Comparison of ENCODE assay signal across 1 cellular context in the genomic region with DNA sequence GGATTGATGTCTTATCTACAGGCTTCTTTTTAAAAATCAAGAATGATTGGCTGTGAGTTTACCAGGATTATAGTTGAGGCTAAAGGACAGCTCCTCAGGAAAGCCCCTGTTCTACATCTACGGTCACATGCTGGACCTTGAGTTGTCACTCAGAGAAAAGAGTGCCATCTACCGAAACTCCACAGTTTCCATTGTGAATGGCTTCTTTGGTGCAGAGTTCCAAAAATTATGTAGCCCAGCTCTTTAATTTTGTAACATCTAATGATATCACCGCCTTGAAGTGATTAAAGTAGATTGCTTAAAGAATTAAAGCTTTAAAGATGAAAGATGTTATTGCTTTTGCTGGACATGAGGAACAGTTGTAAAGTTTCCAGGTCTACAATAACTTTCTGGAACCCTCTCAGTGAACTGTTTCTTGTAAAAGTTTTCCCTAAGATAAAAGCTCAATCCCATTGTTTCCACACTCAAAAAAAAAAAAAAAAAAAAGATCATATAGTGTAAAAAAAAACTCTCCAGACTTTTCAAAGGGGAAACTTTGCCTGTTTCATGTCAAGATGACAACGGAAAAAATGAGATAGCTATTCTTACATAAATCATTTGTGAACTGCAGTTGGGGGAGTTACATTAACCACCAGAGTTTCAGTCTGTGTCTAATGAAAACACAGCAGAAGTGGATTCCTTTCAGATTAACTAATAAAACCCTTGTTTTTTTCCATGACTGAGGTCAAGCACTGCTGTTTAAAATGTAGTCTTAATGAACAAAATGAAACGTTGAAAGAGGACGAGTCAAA.
A peak's percentile ranks its signal among the peaks of the same experiment; 100 is the strongest.
TF ChIP-seq lines count a peak whose summit lies in the region.

No MANE protein-coding gene starts in this region.

TF ChIP-seq in SK-N-SH, 30 proteins besides CTCF, POLR2A, EP300 and RAD21 (continued from another document):
- TF ChIP-seq, protein P1, sequence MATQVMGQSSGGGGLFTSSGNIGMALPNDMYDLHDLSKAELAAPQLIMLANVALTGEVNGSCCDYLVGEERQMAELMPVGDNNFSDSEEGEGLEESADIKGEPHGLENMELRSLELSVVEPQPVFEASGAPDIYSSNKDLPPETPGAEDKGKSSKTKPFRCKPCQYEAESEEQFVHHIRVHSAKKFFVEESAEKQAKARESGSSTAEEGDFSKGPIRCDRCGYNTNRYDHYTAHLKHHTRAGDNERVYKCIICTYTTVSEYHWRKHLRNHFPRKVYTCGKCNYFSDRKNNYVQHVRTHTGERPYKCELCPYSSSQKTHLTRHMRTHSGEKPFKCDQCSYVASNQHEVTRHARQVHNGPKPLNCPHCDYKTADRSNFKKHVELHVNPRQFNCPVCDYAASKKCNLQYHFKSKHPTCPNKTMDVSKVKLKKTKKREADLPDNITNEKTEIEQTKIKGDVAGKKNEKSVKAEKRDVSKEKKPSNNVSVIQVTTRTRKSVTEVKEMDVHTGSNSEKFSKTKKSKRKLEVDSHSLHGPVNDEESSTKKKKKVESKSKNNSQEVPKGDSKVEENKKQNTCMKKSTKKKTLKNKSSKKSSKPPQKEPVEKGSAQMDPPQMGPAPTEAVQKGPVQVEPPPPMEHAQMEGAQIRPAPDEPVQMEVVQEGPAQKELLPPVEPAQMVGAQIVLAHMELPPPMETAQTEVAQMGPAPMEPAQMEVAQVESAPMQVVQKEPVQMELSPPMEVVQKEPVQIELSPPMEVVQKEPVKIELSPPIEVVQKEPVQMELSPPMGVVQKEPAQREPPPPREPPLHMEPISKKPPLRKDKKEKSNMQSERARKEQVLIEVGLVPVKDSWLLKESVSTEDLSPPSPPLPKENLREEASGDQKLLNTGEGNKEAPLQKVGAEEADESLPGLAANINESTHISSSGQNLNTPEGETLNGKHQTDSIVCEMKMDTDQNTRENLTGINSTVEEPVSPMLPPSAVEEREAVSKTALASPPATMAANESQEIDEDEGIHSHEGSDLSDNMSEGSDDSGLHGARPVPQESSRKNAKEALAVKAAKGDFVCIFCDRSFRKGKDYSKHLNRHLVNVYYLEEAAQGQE (IDR thresholded peaks at IDR 0.05; ENCODE audit: low read depth, low read length): peak; percentile 44; the same call in 1 of the 2 replicates
- TF ChIP-seq, protein P2, sequence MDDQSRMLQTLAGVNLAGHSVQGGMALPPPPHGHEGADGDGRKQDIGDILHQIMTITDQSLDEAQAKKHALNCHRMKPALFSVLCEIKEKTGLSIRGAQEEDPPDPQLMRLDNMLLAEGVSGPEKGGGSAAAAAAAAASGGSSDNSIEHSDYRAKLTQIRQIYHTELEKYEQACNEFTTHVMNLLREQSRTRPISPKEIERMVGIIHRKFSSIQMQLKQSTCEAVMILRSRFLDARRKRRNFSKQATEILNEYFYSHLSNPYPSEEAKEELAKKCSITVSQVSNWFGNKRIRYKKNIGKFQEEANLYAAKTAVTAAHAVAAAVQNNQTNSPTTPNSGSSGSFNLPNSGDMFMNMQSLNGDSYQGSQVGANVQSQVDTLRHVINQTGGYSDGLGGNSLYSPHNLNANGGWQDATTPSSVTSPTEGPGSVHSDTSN (IDR thresholded peaks at IDR 0.05): peak; percentile 98
- TF ChIP-seq NRF1 (IDR thresholded peaks at IDR 0.05; ENCODE audit: low read depth, low read length) (no peak), JUND (IDR thresholded peaks at IDR 0.05) (peak; percentile 98), TEAD4 (IDR thresholded peaks at IDR 0.05; ENCODE audit: borderline replicate concordance, insufficient read depth) (peak; percentile 97), TCF12 (IDR thresholded peaks at IDR 0.05) (peak; percentile 100), ELF1 (IDR thresholded peaks at IDR 0.05) (0 out of 2 replicates have a peak, but pooled peaks have one; percentile 12), SMC3 (IDR thresholded peaks at IDR 0.05; ENCODE audit: low read depth, low read length) (peak; percentile 39), FOSL2 (IDR thresholded peaks at IDR 0.05; ENCODE audit: borderline replicate concordance, low read depth) (peak; percentile 67), CHD2 (IDR thresholded peaks at IDR 0.05; ENCODE audit: low read length, partially characterized antibody) (no peak), EZH2phosphoT487 (IDR thresholded peaks at IDR 0.05; ENCODE audit: borderline replicate concordance, low read depth) (no peak), TAF1 (IDR thresholded peaks at IDR 0.05; ENCODE audit: borderline replicate concordance, low read depth, low read length) (peak; percentile 27; the same call in 1 of the 2 replicates), MXI1 (IDR thresholded peaks at IDR 0.05; ENCODE audit: low read depth, low read length) (no peak; the same call in 1 of the 2 replicates), MEF2A (IDR thresholded peaks at IDR 0.05; ENCODE audit: borderline replicate concordance, low read depth) (peak; percentile 65; the same call in 1 of the 2 replicates), GABPA (IDR thresholded peaks at IDR 0.05; ENCODE audit: low read depth) (no peak), RCOR1 (IDR thresholded peaks at IDR 0.05; ENCODE audit: low read length) (0 out of 2 replicates have a peak, but pooled peaks have one; percentile 43), YY1 (IDR thresholded peaks at IDR 0.05; ENCODE audit: low read depth) (no peak; the same call in 1 of the 2 replicates), FOXJ3 (CRISPR knock-in tag; IDR thresholded peaks at IDR 0.05) (no peak), FOXM1 (IDR thresholded peaks at IDR 0.05; ENCODE audit: low read depth) (peak; percentile 97)
- TF ChIP-seq, protein P3, sequence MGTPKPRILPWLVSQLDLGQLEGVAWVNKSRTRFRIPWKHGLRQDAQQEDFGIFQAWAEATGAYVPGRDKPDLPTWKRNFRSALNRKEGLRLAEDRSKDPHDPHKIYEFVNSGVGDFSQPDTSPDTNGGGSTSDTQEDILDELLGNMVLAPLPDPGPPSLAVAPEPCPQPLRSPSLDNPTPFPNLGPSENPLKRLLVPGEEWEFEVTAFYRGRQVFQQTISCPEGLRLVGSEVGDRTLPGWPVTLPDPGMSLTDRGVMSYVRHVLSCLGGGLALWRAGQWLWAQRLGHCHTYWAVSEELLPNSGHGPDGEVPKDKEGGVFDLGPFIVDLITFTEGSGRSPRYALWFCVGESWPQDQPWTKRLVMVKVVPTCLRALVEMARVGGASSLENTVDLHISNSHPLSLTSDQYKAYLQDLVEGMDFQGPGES (IDR thresholded peaks at IDR 0.05; ENCODE audit: low read depth, low read length): no peak
- TF ChIP-seq, protein P4, sequence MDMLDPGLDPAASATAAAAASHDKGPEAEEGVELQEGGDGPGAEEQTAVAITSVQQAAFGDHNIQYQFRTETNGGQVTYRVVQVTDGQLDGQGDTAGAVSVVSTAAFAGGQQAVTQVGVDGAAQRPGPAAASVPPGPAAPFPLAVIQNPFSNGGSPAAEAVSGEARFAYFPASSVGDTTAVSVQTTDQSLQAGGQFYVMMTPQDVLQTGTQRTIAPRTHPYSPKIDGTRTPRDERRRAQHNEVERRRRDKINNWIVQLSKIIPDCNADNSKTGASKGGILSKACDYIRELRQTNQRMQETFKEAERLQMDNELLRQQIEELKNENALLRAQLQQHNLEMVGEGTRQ (IDR thresholded peaks at IDR 0.05; ENCODE audit: borderline replicate concordance, low read depth, low read length): 0 out of 2 replicates have a peak, but pooled peaks have one; percentile 11
- TF ChIP-seq, protein P5, sequence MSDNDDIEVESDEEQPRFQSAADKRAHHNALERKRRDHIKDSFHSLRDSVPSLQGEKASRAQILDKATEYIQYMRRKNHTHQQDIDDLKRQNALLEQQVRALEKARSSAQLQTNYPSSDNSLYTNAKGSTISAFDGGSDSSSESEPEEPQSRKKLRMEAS (IDR thresholded peaks at IDR 0.05; ENCODE audit: low read depth): peak; percentile 21; the same call in 1 of the 2 replicates
- TF ChIP-seq, protein P6, sequence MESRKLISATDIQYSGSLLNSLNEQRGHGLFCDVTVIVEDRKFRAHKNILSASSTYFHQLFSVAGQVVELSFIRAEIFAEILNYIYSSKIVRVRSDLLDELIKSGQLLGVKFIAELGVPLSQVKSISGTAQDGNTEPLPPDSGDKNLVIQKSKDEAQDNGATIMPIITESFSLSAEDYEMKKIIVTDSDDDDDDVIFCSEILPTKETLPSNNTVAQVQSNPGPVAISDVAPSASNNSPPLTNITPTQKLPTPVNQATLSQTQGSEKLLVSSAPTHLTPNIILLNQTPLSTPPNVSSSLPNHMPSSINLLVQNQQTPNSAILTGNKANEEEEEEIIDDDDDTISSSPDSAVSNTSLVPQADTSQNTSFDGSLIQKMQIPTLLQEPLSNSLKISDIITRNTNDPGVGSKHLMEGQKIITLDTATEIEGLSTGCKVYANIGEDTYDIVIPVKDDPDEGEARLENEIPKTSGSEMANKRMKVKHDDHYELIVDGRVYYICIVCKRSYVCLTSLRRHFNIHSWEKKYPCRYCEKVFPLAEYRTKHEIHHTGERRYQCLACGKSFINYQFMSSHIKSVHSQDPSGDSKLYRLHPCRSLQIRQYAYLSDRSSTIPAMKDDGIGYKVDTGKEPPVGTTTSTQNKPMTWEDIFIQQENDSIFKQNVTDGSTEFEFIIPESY (IDR thresholded peaks at IDR 0.05; ENCODE audit: borderline replicate concordance, low read depth): peak; percentile 80
